ENCODE assay signal across 26 cellular contexts in the genomic region with DNA sequence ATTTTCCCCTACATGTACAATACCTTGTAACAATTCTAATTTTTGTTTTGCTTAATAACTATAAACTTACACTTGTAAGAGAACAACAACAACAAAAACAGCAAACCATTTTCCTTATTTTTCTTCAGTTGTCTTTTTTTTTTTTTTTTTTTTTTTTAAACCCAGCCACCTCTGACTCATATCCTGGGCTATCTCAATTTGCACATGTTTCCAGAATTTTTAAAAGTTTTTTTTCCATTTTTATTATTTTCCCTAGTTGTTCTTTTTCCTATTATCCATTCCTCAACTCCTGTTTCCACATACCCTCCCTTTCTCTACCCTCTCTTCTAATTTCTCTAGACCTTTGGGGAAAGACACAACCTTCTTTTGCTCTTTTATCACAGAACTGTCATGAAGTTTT.
DNase-seq lines count a peak whose midpoint lies in the region; ATAC-seq, FAIRE-seq and TF ChIP-seq lines count a peak whose summit lies in the region.
"Had no signal": no experiment of that assay in that cellular context is flagged by ENCODE, and none has a peak within 500 bp of the region (broad histone marks: within the 10 kb centered on the region; RNA-seq: fewer than 3 reads in every experiment).

No MANE protein-coding gene starts in this region.

- H3K4me3 ChIP-seq in A549 (no peak overlapping the region), kidney (ENCODE audit: low read length in 2 of 2) (no peak overlapping the region), heart left ventricle (no peak overlapping the region)
- H3K4me3 ChIP-seq: thoracic aorta, uterus had no signal

- POLR2A ChIA-PET in A549 (lab: Yijun Ruan, JAX) = no interaction called here

- H3K9me3 ChIP-seq in A549 (no peaks in the 10 kb centered on the region), kidney (ENCODE audit: control insufficient read depth in 1 of 2, low read length in 2 of 2) (no peaks in the 10 kb centered on the region), heart left ventricle (peaks cover 0 to 9% (median 0%) of the 10 kb centered on the region in 12 donors)
- H3K9me3 ChIP-seq: thoracic aorta, uterus had no signal

- no peak overlapping the region for H3K9ac ChIP-seq in kidney (ENCODE audit: low read length in 2 of 2)
- H3K9ac ChIP-seq: BLaER1 treated with 17β-estradiol and CSF1 and Interleukin-3, amounts not matched to agents 10 nM and 100 nM had no signal

- CTCF ChIA-PET in A549 (lab: Yijun Ruan, JAX) = interaction anchor here (1.0 to 1.1 kb wide), 2 partner anchors 8 to 16 kb away, joined by 3 read pairs; no protein-coding TSS in a partner anchor

- H3K27ac ChIP-seq in A549 = peak overlapping the region; percentile 11 to 35; a peak in 2 of 6 replicates
- no peak overlapping the region for H3K27ac ChIP-seq in kidney (ENCODE audit: low read depth in 2 of 2, low read length in 2 of 2)
- H3K27ac ChIP-seq in heart left ventricle = no peak overlapping the region
- H3K27ac ChIP-seq: BLaER1 treated with 17β-estradiol and CSF1 and Interleukin-3, amounts not matched to agents 10 nM and 100 nM; thoracic aorta; uterus; WERI-Rb-1 had no signal

- H3K4me2 ChIP-seq in A549 = peak overlapping the region; percentile 10; the same call in 1 of the 3 replicates

- TF ChIP-seq POLR2A in A549 (IDR thresholded peaks at IDR 0.05; ENCODE audit: low read length) (no peak), heart left ventricle (IDR thresholded peaks at IDR 0.05) (no peak)

- H3K4me1 ChIP-seq in A549 (peaks cover 18% of the 10 kb centered on the region), kidney (ENCODE audit: control insufficient read depth in 1 of 2, insufficient read depth in 1 of 2, low read depth in 1 of 2, low read length in 2 of 2) (no peaks in the 10 kb centered on the region), heart left ventricle (peaks cover 0 to 11% (median 0%) of the 10 kb centered on the region in 12 donors)
- H3K4me1 ChIP-seq: uterus had no signal

- TF ChIP-seq CTCF in A549 (IDR thresholded peaks at IDR 0.05) (no peak), kidney (IDR thresholded peaks at IDR 0.05; ENCODE audit: borderline replicate concordance, extremely low read depth, insufficient read depth) (no peak), heart left ventricle (IDR thresholded peaks at IDR 0.05) (no peak)

- H3K27me3 ChIP-seq in heart left ventricle = no peaks in the 10 kb centered on the region
- H3K27me3 ChIP-seq: BLaER1 treated with 17β-estradiol and CSF1 and Interleukin-3, amounts not matched to agents 10 nM and 100 nM; uterus had no signal

- H3K36me3 ChIP-seq in kidney (ENCODE audit: control insufficient read depth in 1 of 2, insufficient read depth in 2 of 2, low read length in 2 of 2) = no peaks in the 10 kb centered on the region
- H3K36me3 ChIP-seq in heart left ventricle = no peaks in the 10 kb centered on the region
- H3K36me3 ChIP-seq: thoracic aorta, uterus, WERI-Rb-1 had no signal

- TF ChIP-seq EP300 in A549 (IDR thresholded peaks at IDR 0.05) = no peak

- intact Hi-C loops in kidney (cut with DNase I) (no loop called here), heart left ventricle (cut with DNase I) (no loop called here)

- no peak for DNase-seq in A549 (ENCODE audit: low read depth in 1 of 2, low spot score in 1 of 2)
- peak; percentile 30 for DNase-seq in HT1080 (ENCODE audit: low read depth)
- no peak for DNase-seq in kidney
- DNase-seq in HK-2 (ENCODE audit: unreplicated experiment) = no peak
- no peak for DNase-seq in heart left ventricle
- DNase-seq: activated CD8-positive, alpha-beta memory T cell treated with anti-CD3 and anti-CD28 coated beads, Interleukin-2, amount 10 ng/mL, durations not matched to agents 7 days and 5 days; activated naive CD4-positive, alpha-beta T cell treated with anti-CD3 and anti-CD28 coated beads for 36 hours; activated T-cell treated with anti-CD3 and anti-CD28 coated beads, Interleukin-2, amount 50 U/mL, for 72 hours; DMS53; foreskin melanocyte; HCEC 1CT; hippocampal formation; immature natural killer cell; left ventricle myocardium superior; midbrain; naive thymus-derived CD4-positive, alpha-beta T cell; NCI-H146; stimulated activated naive CD4-positive, alpha-beta T cell treated with Interleukin-2 at 50 U/mL for 16 hours; uterus; WERI-Rb-1 had no signal

- ATAC-seq in A549 = no peak
- ATAC-seq in HG02610 (IDR thresholded peaks at IDR 0.05; ENCODE audit: unreplicated experiment) = no peak
- ATAC-seq in GM19452 (IDR thresholded peaks at IDR 0.05; ENCODE audit: unreplicated experiment) = no peak
- no peak for ATAC-seq in heart left ventricle
- ATAC-seq: activated CD8-positive, alpha-beta memory T cell treated with anti-CD3 and anti-CD28 coated beads, Interleukin-2, amount 10 ng/mL, durations not matched to agents 7 days and 5 days; activated T-cell treated with anti-CD3 and anti-CD28 coated beads, Interleukin-2, amount 50 U/mL, for 72 hours; left ventricle myocardium superior; naive thymus-derived CD4-positive, alpha-beta T cell had no signal

- TF ChIP-seq RAD21 in A549 (conservative IDR thresholded peaks at IDR 0.05 in 1 of 2, IDR thresholded peaks at IDR 0.05 in 1 of 2) = no peak

- FAIRE-seq in A549 (lab: Jason Lieb, UNC) = no peak
- FAIRE-seq in endometrium (lab: Jason Lieb, UNC) = peak; percentile 45
- peak; percentile 35 for FAIRE-seq in kidney (lab: Jason Lieb, UNC)
- FAIRE-seq: GM18507 had no signal

TF ChIP-seq in A549, 52 proteins besides CTCF, POLR2A, EP300 and RAD21:
- TF ChIP-seq CBX8 (IDR thresholded peaks at IDR 0.05) (no peak), FOXS1 (CRISPR knock-in tag; IDR thresholded peaks at IDR 0.05) (no peak), MAZ (IDR thresholded peaks at IDR 0.05; ENCODE audit: borderline replicate concordance, low read depth, low read length) (no peak), CBX2 (IDR thresholded peaks at IDR 0.05; ENCODE audit: borderline replicate concordance, low read depth) (no peak), HOXB13 (CRISPR knock-in tag; IDR thresholded peaks at IDR 0.05; ENCODE audit: low read depth) (no peak), NR3C1 (IDR thresholded peaks at IDR 0.05) (no peak), RCOR1 (IDR thresholded peaks at IDR 0.05; ENCODE audit: low read depth, low read length) (no peak), JUN (IDR thresholded peaks at IDR 0.05) (no peak), NFE2L2 (conservative IDR thresholded peaks at IDR 0.05; ENCODE audit: low read length) (no peak)
- TF ChIP-seq, protein P1, sequence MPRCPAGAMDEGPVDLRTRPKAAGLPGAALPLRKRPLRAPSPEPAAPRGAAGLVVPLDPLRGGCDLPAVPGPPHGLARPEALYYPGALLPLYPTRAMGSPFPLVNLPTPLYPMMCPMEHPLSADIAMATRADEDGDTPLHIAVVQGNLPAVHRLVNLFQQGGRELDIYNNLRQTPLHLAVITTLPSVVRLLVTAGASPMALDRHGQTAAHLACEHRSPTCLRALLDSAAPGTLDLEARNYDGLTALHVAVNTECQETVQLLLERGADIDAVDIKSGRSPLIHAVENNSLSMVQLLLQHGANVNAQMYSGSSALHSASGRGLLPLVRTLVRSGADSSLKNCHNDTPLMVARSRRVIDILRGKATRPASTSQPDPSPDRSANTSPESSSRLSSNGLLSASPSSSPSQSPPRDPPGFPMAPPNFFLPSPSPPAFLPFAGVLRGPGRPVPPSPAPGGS (IDR thresholded peaks at IDR 0.05) = no peak
- TF ChIP-seq, protein P2, sequence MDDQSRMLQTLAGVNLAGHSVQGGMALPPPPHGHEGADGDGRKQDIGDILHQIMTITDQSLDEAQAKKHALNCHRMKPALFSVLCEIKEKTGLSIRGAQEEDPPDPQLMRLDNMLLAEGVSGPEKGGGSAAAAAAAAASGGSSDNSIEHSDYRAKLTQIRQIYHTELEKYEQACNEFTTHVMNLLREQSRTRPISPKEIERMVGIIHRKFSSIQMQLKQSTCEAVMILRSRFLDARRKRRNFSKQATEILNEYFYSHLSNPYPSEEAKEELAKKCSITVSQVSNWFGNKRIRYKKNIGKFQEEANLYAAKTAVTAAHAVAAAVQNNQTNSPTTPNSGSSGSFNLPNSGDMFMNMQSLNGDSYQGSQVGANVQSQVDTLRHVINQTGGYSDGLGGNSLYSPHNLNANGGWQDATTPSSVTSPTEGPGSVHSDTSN (IDR thresholded peaks at IDR 0.05) = no peak
- TF ChIP-seq, protein P3, sequence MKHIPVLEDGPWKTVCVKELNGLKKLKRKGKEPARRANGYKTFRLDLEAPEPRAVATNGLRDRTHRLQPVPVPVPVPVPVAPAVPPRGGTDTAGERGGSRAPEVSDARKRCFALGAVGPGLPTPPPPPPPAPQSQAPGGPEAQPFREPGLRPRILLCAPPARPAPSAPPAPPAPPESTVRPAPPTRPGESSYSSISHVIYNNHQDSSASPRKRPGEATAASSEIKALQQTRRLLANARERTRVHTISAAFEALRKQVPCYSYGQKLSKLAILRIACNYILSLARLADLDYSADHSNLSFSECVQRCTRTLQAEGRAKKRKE (CRISPR knock-in tag; IDR thresholded peaks at IDR 0.05; ENCODE audit: low read depth) = no peak
- TF ChIP-seq, protein P4, sequence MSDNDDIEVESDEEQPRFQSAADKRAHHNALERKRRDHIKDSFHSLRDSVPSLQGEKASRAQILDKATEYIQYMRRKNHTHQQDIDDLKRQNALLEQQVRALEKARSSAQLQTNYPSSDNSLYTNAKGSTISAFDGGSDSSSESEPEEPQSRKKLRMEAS (IDR thresholded peaks at IDR 0.05) = no peak

Comparison
In these comparisons a context has a peak if more than half of its experiments do, and no peak if none do; other contexts are left out.
1. H3K27ac ChIP-seq: peak in A549 (2 of 2); none in kidney (0 of 2) and heart left ventricle (0 of 12).